ENCODE assay signal across 1 cellular context in genomic region chr6:6694368-6694780, GRCh38.
TF ChIP-seq lines count a peak whose summit lies in the region.

No MANE protein-coding gene starts in this region.

TF ChIP-seq in K562, 482 proteins besides CTCF, POLR2A, EP300 and RAD21 (continued from another document):
- TF ChIP-seq, protein P1, sequence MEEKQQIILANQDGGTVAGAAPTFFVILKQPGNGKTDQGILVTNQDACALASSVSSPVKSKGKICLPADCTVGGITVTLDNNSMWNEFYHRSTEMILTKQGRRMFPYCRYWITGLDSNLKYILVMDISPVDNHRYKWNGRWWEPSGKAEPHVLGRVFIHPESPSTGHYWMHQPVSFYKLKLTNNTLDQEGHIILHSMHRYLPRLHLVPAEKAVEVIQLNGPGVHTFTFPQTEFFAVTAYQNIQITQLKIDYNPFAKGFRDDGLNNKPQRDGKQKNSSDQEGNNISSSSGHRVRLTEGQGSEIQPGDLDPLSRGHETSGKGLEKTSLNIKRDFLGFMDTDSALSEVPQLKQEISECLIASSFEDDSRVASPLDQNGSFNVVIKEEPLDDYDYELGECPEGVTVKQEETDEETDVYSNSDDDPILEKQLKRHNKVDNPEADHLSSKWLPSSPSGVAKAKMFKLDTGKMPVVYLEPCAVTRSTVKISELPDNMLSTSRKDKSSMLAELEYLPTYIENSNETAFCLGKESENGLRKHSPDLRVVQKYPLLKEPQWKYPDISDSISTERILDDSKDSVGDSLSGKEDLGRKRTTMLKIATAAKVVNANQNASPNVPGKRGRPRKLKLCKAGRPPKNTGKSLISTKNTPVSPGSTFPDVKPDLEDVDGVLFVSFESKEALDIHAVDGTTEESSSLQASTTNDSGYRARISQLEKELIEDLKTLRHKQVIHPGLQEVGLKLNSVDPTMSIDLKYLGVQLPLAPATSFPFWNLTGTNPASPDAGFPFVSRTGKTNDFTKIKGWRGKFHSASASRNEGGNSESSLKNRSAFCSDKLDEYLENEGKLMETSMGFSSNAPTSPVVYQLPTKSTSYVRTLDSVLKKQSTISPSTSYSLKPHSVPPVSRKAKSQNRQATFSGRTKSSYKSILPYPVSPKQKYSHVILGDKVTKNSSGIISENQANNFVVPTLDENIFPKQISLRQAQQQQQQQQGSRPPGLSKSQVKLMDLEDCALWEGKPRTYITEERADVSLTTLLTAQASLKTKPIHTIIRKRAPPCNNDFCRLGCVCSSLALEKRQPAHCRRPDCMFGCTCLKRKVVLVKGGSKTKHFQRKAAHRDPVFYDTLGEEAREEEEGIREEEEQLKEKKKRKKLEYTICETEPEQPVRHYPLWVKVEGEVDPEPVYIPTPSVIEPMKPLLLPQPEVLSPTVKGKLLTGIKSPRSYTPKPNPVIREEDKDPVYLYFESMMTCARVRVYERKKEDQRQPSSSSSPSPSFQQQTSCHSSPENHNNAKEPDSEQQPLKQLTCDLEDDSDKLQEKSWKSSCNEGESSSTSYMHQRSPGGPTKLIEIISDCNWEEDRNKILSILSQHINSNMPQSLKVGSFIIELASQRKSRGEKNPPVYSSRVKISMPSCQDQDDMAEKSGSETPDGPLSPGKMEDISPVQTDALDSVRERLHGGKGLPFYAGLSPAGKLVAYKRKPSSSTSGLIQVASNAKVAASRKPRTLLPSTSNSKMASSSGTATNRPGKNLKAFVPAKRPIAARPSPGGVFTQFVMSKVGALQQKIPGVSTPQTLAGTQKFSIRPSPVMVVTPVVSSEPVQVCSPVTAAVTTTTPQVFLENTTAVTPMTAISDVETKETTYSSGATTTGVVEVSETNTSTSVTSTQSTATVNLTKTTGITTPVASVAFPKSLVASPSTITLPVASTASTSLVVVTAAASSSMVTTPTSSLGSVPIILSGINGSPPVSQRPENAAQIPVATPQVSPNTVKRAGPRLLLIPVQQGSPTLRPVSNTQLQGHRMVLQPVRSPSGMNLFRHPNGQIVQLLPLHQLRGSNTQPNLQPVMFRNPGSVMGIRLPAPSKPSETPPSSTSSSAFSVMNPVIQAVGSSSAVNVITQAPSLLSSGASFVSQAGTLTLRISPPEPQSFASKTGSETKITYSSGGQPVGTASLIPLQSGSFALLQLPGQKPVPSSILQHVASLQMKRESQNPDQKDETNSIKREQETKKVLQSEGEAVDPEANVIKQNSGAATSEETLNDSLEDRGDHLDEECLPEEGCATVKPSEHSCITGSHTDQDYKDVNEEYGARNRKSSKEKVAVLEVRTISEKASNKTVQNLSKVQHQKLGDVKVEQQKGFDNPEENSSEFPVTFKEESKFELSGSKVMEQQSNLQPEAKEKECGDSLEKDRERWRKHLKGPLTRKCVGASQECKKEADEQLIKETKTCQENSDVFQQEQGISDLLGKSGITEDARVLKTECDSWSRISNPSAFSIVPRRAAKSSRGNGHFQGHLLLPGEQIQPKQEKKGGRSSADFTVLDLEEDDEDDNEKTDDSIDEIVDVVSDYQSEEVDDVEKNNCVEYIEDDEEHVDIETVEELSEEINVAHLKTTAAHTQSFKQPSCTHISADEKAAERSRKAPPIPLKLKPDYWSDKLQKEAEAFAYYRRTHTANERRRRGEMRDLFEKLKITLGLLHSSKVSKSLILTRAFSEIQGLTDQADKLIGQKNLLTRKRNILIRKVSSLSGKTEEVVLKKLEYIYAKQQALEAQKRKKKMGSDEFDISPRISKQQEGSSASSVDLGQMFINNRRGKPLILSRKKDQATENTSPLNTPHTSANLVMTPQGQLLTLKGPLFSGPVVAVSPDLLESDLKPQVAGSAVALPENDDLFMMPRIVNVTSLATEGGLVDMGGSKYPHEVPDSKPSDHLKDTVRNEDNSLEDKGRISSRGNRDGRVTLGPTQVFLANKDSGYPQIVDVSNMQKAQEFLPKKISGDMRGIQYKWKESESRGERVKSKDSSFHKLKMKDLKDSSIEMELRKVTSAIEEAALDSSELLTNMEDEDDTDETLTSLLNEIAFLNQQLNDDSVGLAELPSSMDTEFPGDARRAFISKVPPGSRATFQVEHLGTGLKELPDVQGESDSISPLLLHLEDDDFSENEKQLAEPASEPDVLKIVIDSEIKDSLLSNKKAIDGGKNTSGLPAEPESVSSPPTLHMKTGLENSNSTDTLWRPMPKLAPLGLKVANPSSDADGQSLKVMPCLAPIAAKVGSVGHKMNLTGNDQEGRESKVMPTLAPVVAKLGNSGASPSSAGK (IDR thresholded peaks at IDR 0.05) = peak; percentile 50
- TF ChIP-seq, protein P2, sequence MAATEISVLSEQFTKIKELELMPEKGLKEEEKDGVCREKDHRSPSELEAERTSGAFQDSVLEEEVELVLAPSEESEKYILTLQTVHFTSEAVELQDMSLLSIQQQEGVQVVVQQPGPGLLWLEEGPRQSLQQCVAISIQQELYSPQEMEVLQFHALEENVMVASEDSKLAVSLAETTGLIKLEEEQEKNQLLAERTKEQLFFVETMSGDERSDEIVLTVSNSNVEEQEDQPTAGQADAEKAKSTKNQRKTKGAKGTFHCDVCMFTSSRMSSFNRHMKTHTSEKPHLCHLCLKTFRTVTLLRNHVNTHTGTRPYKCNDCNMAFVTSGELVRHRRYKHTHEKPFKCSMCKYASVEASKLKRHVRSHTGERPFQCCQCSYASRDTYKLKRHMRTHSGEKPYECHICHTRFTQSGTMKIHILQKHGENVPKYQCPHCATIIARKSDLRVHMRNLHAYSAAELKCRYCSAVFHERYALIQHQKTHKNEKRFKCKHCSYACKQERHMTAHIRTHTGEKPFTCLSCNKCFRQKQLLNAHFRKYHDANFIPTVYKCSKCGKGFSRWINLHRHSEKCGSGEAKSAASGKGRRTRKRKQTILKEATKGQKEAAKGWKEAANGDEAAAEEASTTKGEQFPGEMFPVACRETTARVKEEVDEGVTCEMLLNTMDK (IDR thresholded peaks at IDR 0.05; ENCODE audit: borderline replicate concordance, insufficient read depth, low read depth, low read length, poor library complexity, severe bottlenecking) = peak; percentile 45
- TF ChIP-seq ZFX (CRISPR knock-in tag; IDR thresholded peaks at IDR 0.05) = peak; percentile 53; the same call in 1 of the 2 replicates
- TF ChIP-seq, protein P3, sequence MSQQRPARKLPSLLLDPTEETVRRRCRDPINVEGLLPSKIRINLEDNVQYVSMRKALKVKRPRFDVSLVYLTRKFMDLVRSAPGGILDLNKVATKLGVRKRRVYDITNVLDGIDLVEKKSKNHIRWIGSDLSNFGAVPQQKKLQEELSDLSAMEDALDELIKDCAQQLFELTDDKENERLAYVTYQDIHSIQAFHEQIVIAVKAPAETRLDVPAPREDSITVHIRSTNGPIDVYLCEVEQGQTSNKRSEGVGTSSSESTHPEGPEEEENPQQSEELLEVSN (IDR thresholded peaks at IDR 0.05; ENCODE audit: borderline replicate concordance in 1 of 2, extremely low read depth in 1 of 2, insufficient read depth in 1 of 2, insufficient read length in 1 of 2, low read depth in 1 of 2, low read length in 1 of 2, poor library complexity in 1 of 2, severe bottlenecking in 1 of 2) = peak in 1 of 2 experiments; percentile 49
- peak; percentile 93 for TF ChIP-seq PKNOX1 (IDR thresholded peaks at IDR 0.05)
TF ChIP-seq in K562: peak in this region for 25.
